8 cellular contexts compared by ENCODE assay signal in the genomic region with DNA sequence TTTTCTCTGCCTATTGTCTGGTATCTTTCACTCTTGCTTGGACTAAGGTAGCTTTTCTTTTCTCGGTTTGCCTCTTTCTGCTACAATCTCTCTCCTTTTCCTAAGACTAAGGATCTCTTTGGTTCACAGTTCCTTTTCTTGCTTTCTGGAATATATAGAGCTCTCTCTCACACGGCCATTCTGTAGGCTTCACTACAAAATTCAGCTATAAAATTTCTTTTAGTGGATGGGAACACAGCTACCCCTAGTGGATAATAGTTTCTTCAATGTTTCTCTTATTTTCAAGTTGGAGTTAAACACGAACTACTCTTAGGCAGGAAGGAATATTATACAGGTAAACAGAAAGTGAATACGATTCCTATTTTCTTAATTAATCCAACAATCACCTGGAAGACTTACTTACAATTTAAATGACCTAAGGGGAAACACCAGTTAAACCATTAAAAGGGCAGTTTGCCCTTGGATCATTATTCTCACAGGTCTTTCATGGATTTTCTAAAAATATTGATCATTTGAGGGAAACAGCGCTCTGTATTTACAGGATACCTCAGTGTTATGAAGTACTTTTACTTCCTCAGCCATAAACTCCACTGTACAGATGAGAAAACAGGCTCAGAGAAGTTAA.
DNase-seq lines count a peak whose midpoint lies in the region; ATAC-seq and TF ChIP-seq lines count a peak whose summit lies in the region.
"Had no signal": no experiment of that assay in that cellular context is flagged by ENCODE, and none has a peak within 500 bp of the region (broad histone marks: within the 10 kb centered on the region; RNA-seq: fewer than 3 reads in every experiment).

No MANE protein-coding gene starts in this region.

- H3K27me3 Mint-ChIP-seq in GM23338 (ENCODE audit: insufficient read depth, low read depth, poor library complexity): peaks cover 4% of the 10 kb centered on the region
- H3K27me3 Mint-ChIP-seq: memory B cell had no signal

- intact Hi-C loops in dorsolateral prefrontal cortex (cut with DNase I) (loop anchor here in 1 of 2 donors (10.0 kb wide), 1 partner anchor 143 kb away; a partner anchor contains a TSS), prostate gland (cut with DNase I) (no loop called here)

- no peaks in the 10 kb centered on the region for H3K36me3 ChIP-seq in GM23338 (ENCODE audit: insufficient read depth)
- H3K36me3 ChIP-seq in prostate gland: no peaks in the 10 kb centered on the region

- H3K27ac Mint-ChIP-seq in GM23338: no peak overlapping the region
- H3K27ac Mint-ChIP-seq: memory B cell had no signal

- H3K27me3 ChIP-seq in GM23338 (ENCODE audit: insufficient read depth) (no peaks in the 10 kb centered on the region), dorsolateral prefrontal cortex (no peaks in the 10 kb centered on the region), prostate gland (replicated peaks; ENCODE audit: insufficient read depth) (no peaks in the 10 kb centered on the region)

- H3F3A ChIP-seq in GM23338 (replicated peaks; ENCODE audit: low read depth): no peaks in the 10 kb centered on the region

- no peak overlapping the region for H3K27ac ChIP-seq in GM23338 (ENCODE audit: low read depth)
- peak overlapping the region in 4 of 59 donors; percentile 17 to 37 (median 22) for H3K27ac ChIP-seq in dorsolateral prefrontal cortex
- H3K27ac ChIP-seq in prostate gland: no peak overlapping the region

- H3K9me2 ChIP-seq in GM23338 (ENCODE audit: insufficient read depth): no peaks in the 10 kb centered on the region

- H2AFZ ChIP-seq in GM23338: no peak overlapping the region

- H3K9me3 ChIP-seq in prostate gland: no peaks in the 10 kb centered on the region

- no peak for TF ChIP-seq POLR2A in prostate gland (IDR thresholded peaks at IDR 0.05)

- H4K20me1 ChIP-seq in GM23338 (replicated peaks; ENCODE audit: insufficient read depth): no peaks in the 10 kb centered on the region

- DNase-seq in GM23338 (ENCODE audit: low spot score) (peak; percentile 71), NCI-H460 (ENCODE audit: extremely low read depth, low read depth) (peak; percentile 38), dorsolateral prefrontal cortex (no peak), prostate gland (ENCODE audit: low spot score) (no peak)
- DNase-seq in stimulated activated CD8-positive, alpha-beta memory T cell treated with anti-CD3 and anti-CD28 coated beads, Interleukin-4, amount 100 ng/mL, for 48 hours: no peak

- H3K4me3 ChIP-seq in GM23338: no peak overlapping the region
- H3K4me3 ChIP-seq in dorsolateral prefrontal cortex: no peak overlapping the region
- no peak overlapping the region for H3K4me3 ChIP-seq in prostate gland

- no peak overlapping the region for H3K4me3 Mint-ChIP-seq in GM23338
- H3K4me3 Mint-ChIP-seq: memory B cell had no signal

- H3K9me3 Mint-ChIP-seq in GM23338: no peaks in the 10 kb centered on the region
- H3K9me3 Mint-ChIP-seq: memory B cell had no signal

- no peaks in the 10 kb centered on the region for H3K36me3 Mint-ChIP-seq in GM23338 (ENCODE audit: low read depth)
- H3K36me3 Mint-ChIP-seq: memory B cell had no signal

- H3K4me1 ChIP-seq in GM23338 (ENCODE audit: insufficient read depth) (no peaks in the 10 kb centered on the region), prostate gland (replicated peaks) (no peaks in the 10 kb centered on the region)

- H3K4me2 ChIP-seq in GM23338: no peak overlapping the region

- peak; percentile 74 for ATAC-seq in GM23338
- ATAC-seq in GM21619 (IDR thresholded peaks at IDR 0.05; ENCODE audit: unreplicated experiment): no peak
- no peak for ATAC-seq in GM18868 (IDR thresholded peaks at IDR 0.05; ENCODE audit: unreplicated experiment)

- H3K79me2 ChIP-seq in GM23338 (replicated peaks; ENCODE audit: insufficient read depth): no peaks in the 10 kb centered on the region

- H3K4me1 Mint-ChIP-seq in GM23338: no peaks in the 10 kb centered on the region
- H3K4me1 Mint-ChIP-seq: memory B cell had no signal

- 37% methylated on average over 5 of the region's 5 CpGs for WGBS in prostate gland

- peak; percentile 49 to 72 for TF ChIP-seq CTCF in GM23338 (conservative IDR thresholded peaks at IDR 0.05; ENCODE audit: low read depth in 2 of 2)
- peak; percentile 29 to 70 (median 54) for TF ChIP-seq CTCF in dorsolateral prefrontal cortex (IDR thresholded peaks at IDR 0.05 in 54 of 56, conservative IDR thresholded peaks at IDR 0.05 in 2 of 56; ENCODE audit: low read depth in 1 of 56, partially characterized antibody in 56 of 56)
- TF ChIP-seq CTCF in prostate gland (IDR thresholded peaks at IDR 0.05): peak in 3 of 4 experiments; percentile 33 to 52 (median 46)

TF ChIP-seq in GM23338, 12 proteins besides CTCF, POLR2A, EP300 and RAD21:
- TF ChIP-seq EZH2 (IDR thresholded peaks at IDR 0.05; ENCODE audit: low read depth, unreplicated experiment) (no peak), POLR2AphosphoS5 (IDR thresholded peaks at IDR 0.05; ENCODE audit: low read depth) (no peak), STAT1 (IDR thresholded peaks at IDR 0.05; ENCODE audit: unreplicated experiment) (no peak), CREB1 (CRISPR knock-in tag; IDR thresholded peaks at IDR 0.05; ENCODE audit: low read depth) (no peak), ZNF331 (CRISPR knock-in tag; IDR thresholded peaks at IDR 0.05; ENCODE audit: low read depth) (no peak), EZH2phosphoT487 (IDR thresholded peaks at IDR 0.05; ENCODE audit: unreplicated experiment) (no peak)

Comparison
In these comparisons a context has a peak if more than half of its experiments do, and no peak if none do; other contexts are left out.
1. DNase-seq: peak in GM23338 (single experiment) and NCI-H460 (single experiment); none in dorsolateral prefrontal cortex (0 of 10), prostate gland (single experiment) and stimulated activated CD8-positive, alpha-beta memory T cell treated with anti-CD3 and anti-CD28 coated beads, Interleukin-4, amount 100 ng/mL, for 48 hours (single experiment).
2. Peak in every context shown above with its lines, with median percentiles within 50 percentile points of each other: CTCF ChIP-seq.